15 cellular contexts compared by ENCODE assay signal in genomic region chr18:50465211-50466153, GRCh38.
"Had no signal": no experiment of that assay in that cellular context is flagged by ENCODE, and none has a peak within 500 bp of the region (broad histone marks: within the 10 kb centered on the region; RNA-seq: fewer than 3 reads in every experiment).

No MANE protein-coding gene starts in this region.

- H3K27ac ChIP-seq: brain microvascular endothelial cell, coronary artery, esophagus muscularis mucosa, gastroesophageal sphincter, heart left ventricle, parathyroid adenoma, thoracic aorta had no signal

- H3K36me3 ChIP-seq: brain microvascular endothelial cell, esophagus muscularis mucosa, gastroesophageal sphincter, heart left ventricle, thoracic aorta had no signal

- DNase-seq: activated B cell treated with CpG ODN at 0.5 μM for 24 hours; activated CD4-positive, alpha-beta T cell treated with anti-CD3 and anti-CD28 coated beads for 4 hours; activated CD8-positive, alpha-beta memory T cell treated with anti-CD3 and anti-CD28 coated beads, Interleukin-2, amount 50 U/mL, for 4 hours; activated naive CD4-positive, alpha-beta T cell treated with anti-CD3 and anti-CD28 coated beads, Interleukin-2, amount 10 ng/mL, durations not matched to agents 7 days and 5 days; activated T-cell treated with anti-CD3 and anti-CD28 coated beads, Interleukin-2, amount 50 U/mL, for 4 hours; aorta; brain microvascular endothelial cell; heart left ventricle; midbrain; stimulated activated naive B cell treated with anti-CD40 and anti-IgM and Interleukin-4, amounts not matched to agents 10 μg/mL and 1 μg/mL and 100 μg/mL, for 72 hours had no signal

- H3K79me2 ChIP-seq: parathyroid adenoma had no signal

- H3K4me3 ChIP-seq: coronary artery, esophagus muscularis mucosa, gastroesophageal sphincter, heart left ventricle, thoracic aorta had no signal

- H3K9me3 ChIP-seq: esophagus muscularis mucosa, gastroesophageal sphincter, heart left ventricle, thoracic aorta had no signal

- H2AFZ ChIP-seq: parathyroid adenoma had no signal

- H3K27me3 ChIP-seq: brain microvascular endothelial cell, esophagus muscularis mucosa, gastroesophageal sphincter, heart left ventricle had no signal

- ATAC-seq: activated T-cell treated with anti-CD3 and anti-CD28 coated beads, Interleukin-2, amount 50 U/mL, for 4 hours; gastroesophageal sphincter; heart left ventricle; stimulated activated naive B cell treated with anti-CD40 and anti-IgM and Interleukin-4, amounts not matched to agents 10 μg/mL and 1 μg/mL and 100 μg/mL, for 72 hours had no signal

- H3K4me1 ChIP-seq: esophagus muscularis mucosa, gastroesophageal sphincter, parathyroid adenoma had no signal

- H3K9ac ChIP-seq: parathyroid adenoma had no signal
